Comparison of ENCODE assay signal across 2 cellular contexts in genomic region chr22:19693581-19693980, GRCh38.
TF ChIP-seq lines count a peak whose summit lies in the region.

No MANE protein-coding gene starts in this region.

TF ChIP-seq in GM23338, 12 proteins besides CTCF, POLR2A, EP300 and RAD21:
- TF ChIP-seq EZH2 (IDR thresholded peaks at IDR 0.05; ENCODE audit: low read depth, unreplicated experiment) (no peak), POLR2AphosphoS5 (IDR thresholded peaks at IDR 0.05; ENCODE audit: low read depth) (no peak), ZNF331 (CRISPR knock-in tag; IDR thresholded peaks at IDR 0.05; ENCODE audit: low read depth) (no peak), JUNB (IDR thresholded peaks at IDR 0.05; ENCODE audit: unreplicated experiment) (no peak)

TF ChIP-seq in H1, 55 proteins besides CTCF, POLR2A, EP300 and RAD21:
- TF ChIP-seq TBP (IDR thresholded peaks at IDR 0.05; ENCODE audit: low read depth, low read length) = no peak
- TF ChIP-seq BRCA1 (IDR thresholded peaks at IDR 0.05; ENCODE audit: low read depth, low read length) = no peak
- no peak for TF ChIP-seq SUZ12 (IDR thresholded peaks at IDR 0.05; ENCODE audit: low read length)
- no peak for TF ChIP-seq POU5F1 (IDR thresholded peaks at IDR 0.05; ENCODE audit: low read depth, low read length)
- no peak for TF ChIP-seq GTF2F1 (IDR thresholded peaks at IDR 0.05; ENCODE audit: borderline replicate concordance, low read depth, low read length)
- no peak for TF ChIP-seq SP2 (IDR thresholded peaks at IDR 0.05; ENCODE audit: low read length)
- no peak for TF ChIP-seq HDAC2 (IDR thresholded peaks at IDR 0.05; ENCODE audit: borderline replicate concordance in 1 of 2, low read depth in 2 of 2, low read length in 2 of 2)
- no peak for TF ChIP-seq BCL11A (IDR thresholded peaks at IDR 0.05; ENCODE audit: low read depth in 2 of 2, low read length in 2 of 2)
- TF ChIP-seq TAF1 (IDR thresholded peaks at IDR 0.05; ENCODE audit: low read depth, low read length) = no peak
- no peak for TF ChIP-seq HDAC6 (IDR thresholded peaks at IDR 0.05; ENCODE audit: low read depth, low read length)
- TF ChIP-seq NRF1 (IDR thresholded peaks at IDR 0.05; ENCODE audit: low read depth, low read length) = no peak
- no peak for TF ChIP-seq CTBP2 (IDR thresholded peaks at IDR 0.05; ENCODE audit: borderline replicate concordance, insufficient read depth, insufficient read length, low read length)
TF ChIP-seq in H1: peak in this region for 0.
